Comparison of ENCODE assay signal across 1 cellular context in genomic region chr15:45314960-45315359, GRCh38.
A peak's percentile ranks its signal among the peaks of the same experiment; 100 is the strongest.
TF ChIP-seq lines count a peak whose summit lies in the region.

No MANE protein-coding gene starts in this region.

TF ChIP-seq in K562, 482 proteins besides CTCF, POLR2A, EP300 and RAD21 (continued from another document):
- TF ChIP-seq ZBTB2 (IDR thresholded peaks at IDR 0.05), result no peak
- 0 out of 2 replicates have a peak, but pooled peaks have one; percentile 29 for TF ChIP-seq POLR2H (tag; IDR thresholded peaks at IDR 0.05; ENCODE audit: low read depth)
- TF ChIP-seq ZFP91 (CRISPR knock-in tag; IDR thresholded peaks at IDR 0.05), result 0 out of 2 replicates have a peak, but pooled peaks have one; percentile 40
- TF ChIP-seq ZKSCAN1 (IDR thresholded peaks at IDR 0.05; ENCODE audit: low read depth, low read length), result no peak
- no peak for TF ChIP-seq MIER1 (IDR thresholded peaks at IDR 0.05; ENCODE audit: low read depth)
- no peak for TF ChIP-seq NCOA6 (IDR thresholded peaks at IDR 0.05)
- TF ChIP-seq CTCFL (IDR thresholded peaks at IDR 0.05; ENCODE audit: borderline replicate concordance, insufficient read depth, low read depth, low read length, poor library complexity, severe bottlenecking), result peak; percentile 27
- no peak for TF ChIP-seq RBM14 (IDR thresholded peaks at IDR 0.05; ENCODE audit: borderline replicate concordance, insufficient read depth, low read depth, low read length)
- TF ChIP-seq EZH2 (IDR thresholded peaks at IDR 0.05; ENCODE audit: borderline replicate concordance, low read depth, low read length), result no peak
- no peak for TF ChIP-seq ATF3 (IDR thresholded peaks at IDR 0.05)
- no peak for TF ChIP-seq ATF3 (CRISPR knock-in tag; conservative IDR thresholded peaks at IDR 0.05)
- TF ChIP-seq EHMT2 (IDR thresholded peaks at IDR 0.05), result peak; percentile 51; the same call in 1 of the 2 replicates
- no peak for TF ChIP-seq ZNF41 (CRISPR knock-in tag; conservative IDR thresholded peaks at IDR 0.05)
- TF ChIP-seq HSF4 (CRISPR knock-in tag; IDR thresholded peaks at IDR 0.05; ENCODE audit: borderline replicate concordance), result no peak
- no peak for TF ChIP-seq ZNF766 (CRISPR knock-in tag; conservative IDR thresholded peaks at IDR 0.05)
- TF ChIP-seq MYC (IDR thresholded peaks at IDR 0.05; ENCODE audit: low read depth, low read length), result 0 out of 2 replicates have a peak, but pooled peaks have one; percentile 16
- no peak for TF ChIP-seq MYC (CRISPR knock-in tag; IDR thresholded peaks at IDR 0.05; ENCODE audit: borderline replicate concordance, low read depth)
- TF ChIP-seq TCF3 (CRISPR knock-in tag; IDR thresholded peaks at IDR 0.05), result no peak
- no peak for TF ChIP-seq SNIP1 (IDR thresholded peaks at IDR 0.05; ENCODE audit: low read depth)
- TF ChIP-seq YY1 (IDR thresholded peaks at IDR 0.05; ENCODE audit: borderline replicate concordance in 1 of 3, control insufficient read depth in 1 of 3, extremely low read depth in 1 of 3, insufficient read depth in 3 of 3, insufficient read length in 1 of 3, insufficient replicate concordance in 2 of 3, low read depth in 1 of 3, low read length in 2 of 3), result peak in 1 of 3 experiments; percentile 41
- no peak for TF ChIP-seq NONO (IDR thresholded peaks at IDR 0.05; ENCODE audit: low read depth in 2 of 2, low read length in 1 of 2)
- TF ChIP-seq ZNF175 (CRISPR knock-in tag; IDR thresholded peaks at IDR 0.05; ENCODE audit: low read depth), result no peak
- TF ChIP-seq E2F6 (IDR thresholded peaks at IDR 0.05; ENCODE audit: borderline replicate concordance in 1 of 2, extremely low read depth in 1 of 2, insufficient read depth in 1 of 2, insufficient read length in 1 of 2, low read depth in 1 of 2, low read length in 1 of 2, poor library complexity in 1 of 2, severe bottlenecking in 1 of 2), result no peak
- no peak for TF ChIP-seq NFE2L1 (tag; IDR thresholded peaks at IDR 0.05; ENCODE audit: borderline replicate concordance, low read depth)
- TF ChIP-seq FOXM1 (IDR thresholded peaks at IDR 0.05; ENCODE audit: low read depth), result no peak
- no peak for TF ChIP-seq FOXM1 (CRISPR knock-in tag; IDR thresholded peaks at IDR 0.05; ENCODE audit: low read depth)
- no peak for TF ChIP-seq ZBTB12 (CRISPR knock-in tag; IDR thresholded peaks at IDR 0.05)
